Comparison of ENCODE assay signal across 29 cellular contexts in the genomic region with DNA sequence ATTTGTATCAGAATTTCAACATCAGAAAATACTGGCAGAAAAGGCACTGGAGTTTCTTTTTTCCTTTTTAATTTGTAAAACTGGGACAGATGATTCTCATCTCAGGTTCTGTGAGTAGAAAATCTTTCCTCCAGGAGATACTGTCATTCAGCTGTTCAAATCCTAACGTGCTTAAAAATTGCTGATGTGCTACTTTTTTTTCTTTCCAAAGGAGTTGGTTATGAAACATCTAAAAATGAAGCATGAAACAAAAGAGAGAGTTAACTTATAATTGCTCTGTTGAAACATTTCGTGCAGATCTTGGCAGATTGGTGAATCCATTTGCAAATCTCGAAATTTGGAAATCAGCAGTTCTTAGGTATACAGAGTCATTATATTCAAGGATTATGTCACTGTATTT.
"Had no signal": no experiment of that assay in that cellular context is flagged by ENCODE, and none has a peak within 500 bp of the region (broad histone marks: within the 10 kb centered on the region; RNA-seq: fewer than 3 reads in every experiment).

No MANE protein-coding gene starts in this region.

- H3K36me3 ChIP-seq: stomach, suprapubic skin, thoracic aorta, thyroid gland, tibial artery, tibial nerve, transverse colon, upper lobe of left lung, upper lobe of right lung, uterus, vagina had no signal

- ATAC-seq: stimulated activated effector memory CD8-positive, alpha-beta T cell treated with anti-CD3 and anti-CD28 coated beads, Interleukin-12 subunit alpha, Interleukin-12 subunit beta, amount 100 ng/mL, for 72 hours; stimulated activated memory B cell treated with anti-CD40 and anti-IgM and Interleukin-4, amounts not matched to agents 10 μg/mL and 1 μg/mL and 100 μg/mL, for 72 hours; stimulated activated naive B cell treated with anti-CD40 and anti-IgM and Interleukin-4, amounts not matched to agents 10 μg/mL and 1 μg/mL and 100 μg/mL, for 72 hours; stimulated activated naive CD8-positive, alpha-beta T cell treated with anti-CD3 and anti-CD28 coated beads, Interleukin-15, amount 100 ng/mL, for 72 hours; stimulated activated naive CD8-positive, alpha-beta T cell treated with anti-CD3 and anti-CD28 coated beads, Interleukin-15, Interleukin-2, amounts not matched to agents 100 U/mL and 50 U/mL, for 24 hours; upper lobe of right lung had no signal

- FAIRE-seq: urothelium cell line had no signal

- H3K27ac Mint-ChIP-seq: stimulated activated effector memory CD8-positive, alpha-beta T cell treated with anti-CD3 and anti-CD28 coated beads, Interleukin-12 subunit alpha, Interleukin-12 subunit beta, amount 100 ng/mL, for 72 hours; stimulated activated memory B cell treated with anti-CD40 and anti-IgM and Interleukin-4, amounts not matched to agents 10 μg/mL and 1 μg/mL and 100 μg/mL, for 72 hours; stimulated activated naive B cell treated with anti-CD40 and anti-IgM and Interleukin-4, amounts not matched to agents 10 μg/mL and 1 μg/mL and 100 μg/mL, for 72 hours; stimulated activated naive CD8-positive, alpha-beta T cell treated with anti-CD3 and anti-CD28 coated beads, Interleukin-15, amount 100 ng/mL, for 72 hours; stimulated activated naive CD8-positive, alpha-beta T cell treated with anti-CD3 and anti-CD28 coated beads, Interleukin-15, Interleukin-2, amounts not matched to agents 100 ng/mL and 50 ng/mL, for 24 hours; type B pancreatic cell had no signal

- H3K4me3 ChIP-seq: stomach, suprapubic skin, testis, thoracic aorta, thyroid gland, tibial artery, tibial nerve, transverse colon, upper lobe of left lung, upper lobe of right lung, uterus, vagina had no signal

- H3K36me3 Mint-ChIP-seq: stimulated activated effector memory CD8-positive, alpha-beta T cell treated with anti-CD3 and anti-CD28 coated beads, Interleukin-12 subunit alpha, Interleukin-12 subunit beta, amount 100 ng/mL, for 72 hours; stimulated activated memory B cell treated with anti-CD40 and anti-IgM and Interleukin-4, amounts not matched to agents 10 μg/mL and 1 μg/mL and 100 μg/mL, for 72 hours; stimulated activated naive B cell treated with anti-CD40 and anti-IgM and Interleukin-4, amounts not matched to agents 10 μg/mL and 1 μg/mL and 100 μg/mL, for 72 hours; type B pancreatic cell had no signal

- H3K4me1 ChIP-seq: stomach, suprapubic skin, testis, thyroid gland, tibial artery, tibial nerve, transverse colon, upper lobe of left lung, upper lobe of right lung, uterus, vagina had no signal

- H3K4me1 Mint-ChIP-seq: stimulated activated effector memory CD8-positive, alpha-beta T cell treated with anti-CD3 and anti-CD28 coated beads, Interleukin-12 subunit alpha, Interleukin-12 subunit beta, amount 100 ng/mL, for 72 hours; stimulated activated memory B cell treated with anti-CD40 and anti-IgM and Interleukin-4, amounts not matched to agents 10 μg/mL and 1 μg/mL and 100 μg/mL, for 72 hours; stimulated activated naive B cell treated with anti-CD40 and anti-IgM and Interleukin-4, amounts not matched to agents 10 μg/mL and 1 μg/mL and 100 μg/mL, for 72 hours; stimulated activated naive CD8-positive, alpha-beta T cell treated with anti-CD3 and anti-CD28 coated beads, Interleukin-15, amount 100 ng/mL, for 72 hours had no signal

- H3K27ac ChIP-seq: stomach, suprapubic skin, testis, thoracic aorta, thyroid gland, tibial artery, tibial nerve, transverse colon, upper lobe of left lung, upper lobe of right lung, uterus, vagina had no signal

- H3K9me3 ChIP-seq: stomach, suprapubic skin, testis, thoracic aorta, thyroid gland, tibial artery, tibial nerve, transverse colon, upper lobe of left lung, upper lobe of right lung, uterus, vagina had no signal

- H3K9me3 Mint-ChIP-seq: stimulated activated memory B cell treated with anti-CD40 and anti-IgM and Interleukin-4, amounts not matched to agents 10 μg/mL and 1 μg/mL and 100 μg/mL, for 72 hours; stimulated activated naive B cell treated with anti-CD40 and anti-IgM and Interleukin-4, amounts not matched to agents 10 μg/mL and 1 μg/mL and 100 μg/mL, for 72 hours; type B pancreatic cell had no signal

- DNase-seq: stimulated activated CD4-positive, alpha-beta T cell treated with anti-CD3 and anti-CD28 coated beads, Interleukin-2, amount 100 ng/mL, for 48 hours; stimulated activated CD4-positive, alpha-beta T cell treated with anti-CD3 and anti-CD28 coated beads, Interleukin-4, amount 100 ng/mL, for 1 hour; stimulated activated CD4-positive, alpha-beta T cell treated with anti-CD3 and anti-CD28 coated beads, Interleukin-4, amount 100 ng/mL, for 24 hours; stimulated activated CD4-positive, alpha-beta T cell treated with anti-CD3 and anti-CD28 coated beads, Interleukin-4, amount 100 ng/mL, for 4 hours; stimulated activated CD8-positive, alpha-beta memory T cell treated with anti-CD3 and anti-CD28 coated beads, Interleukin-4, amount 100 ng/mL, for 48 hours; stimulated activated naive B cell treated with anti-CD40 and anti-IgM and Interleukin-4, amounts not matched to agents 10 μg/mL and 1 μg/mL and 100 μg/mL, for 72 hours; stimulated activated naive CD4-positive, alpha-beta T cell; stimulated activated naive CD4-positive, alpha-beta T cell treated with Interleukin-2 at 50 U/mL for 16 hours; stimulated activated naive CD8-positive, alpha-beta T cell treated with anti-CD3 and anti-CD28 coated beads, Interleukin-15, amount 100 ng/mL, for 72 hours; stimulated activated naive CD8-positive, alpha-beta T cell treated with anti-CD3 and anti-CD28 coated beads, Interleukin-15, Interleukin-2, amounts not matched to agents 100 U/mL and 50 U/mL, for 24 hours; stomach; substantia nigra; testis; thyroid gland; tibial artery; transverse colon; trophoblast cell; upper lobe of left lung; upper lobe of right lung; uterus had no signal

- H3K27me3 Mint-ChIP-seq: stimulated activated memory B cell treated with anti-CD40 and anti-IgM and Interleukin-4, amounts not matched to agents 10 μg/mL and 1 μg/mL and 100 μg/mL, for 72 hours; stimulated activated naive B cell treated with anti-CD40 and anti-IgM and Interleukin-4, amounts not matched to agents 10 μg/mL and 1 μg/mL and 100 μg/mL, for 72 hours; stimulated activated naive CD8-positive, alpha-beta T cell treated with anti-CD3 and anti-CD28 coated beads, Interleukin-15, amount 100 ng/mL, for 72 hours; stimulated activated naive CD8-positive, alpha-beta T cell treated with anti-CD3 and anti-CD28 coated beads, Interleukin-15, Interleukin-2, amounts not matched to agents 100 ng/mL and 50 ng/mL, for 24 hours; type B pancreatic cell had no signal

- H3K4me3 Mint-ChIP-seq: stimulated activated effector memory CD8-positive, alpha-beta T cell treated with anti-CD3 and anti-CD28 coated beads, Interleukin-12 subunit alpha, Interleukin-12 subunit beta, amount 100 ng/mL, for 72 hours; stimulated activated memory B cell treated with anti-CD40 and anti-IgM and Interleukin-4, amounts not matched to agents 10 μg/mL and 1 μg/mL and 100 μg/mL, for 72 hours; stimulated activated naive B cell treated with anti-CD40 and anti-IgM and Interleukin-4, amounts not matched to agents 10 μg/mL and 1 μg/mL and 100 μg/mL, for 72 hours; stimulated activated naive CD8-positive, alpha-beta T cell treated with anti-CD3 and anti-CD28 coated beads, Interleukin-15, amount 100 ng/mL, for 72 hours; stimulated activated naive CD8-positive, alpha-beta T cell treated with anti-CD3 and anti-CD28 coated beads, Interleukin-15, Interleukin-2, amounts not matched to agents 100 ng/mL and 50 ng/mL, for 24 hours; type B pancreatic cell had no signal

- H3K27me3 ChIP-seq: stomach, suprapubic skin, testis, thyroid gland, tibial artery, tibial nerve, transverse colon, upper lobe of left lung, upper lobe of right lung, uterus, vagina had no signal
